In the genomic region with DNA sequence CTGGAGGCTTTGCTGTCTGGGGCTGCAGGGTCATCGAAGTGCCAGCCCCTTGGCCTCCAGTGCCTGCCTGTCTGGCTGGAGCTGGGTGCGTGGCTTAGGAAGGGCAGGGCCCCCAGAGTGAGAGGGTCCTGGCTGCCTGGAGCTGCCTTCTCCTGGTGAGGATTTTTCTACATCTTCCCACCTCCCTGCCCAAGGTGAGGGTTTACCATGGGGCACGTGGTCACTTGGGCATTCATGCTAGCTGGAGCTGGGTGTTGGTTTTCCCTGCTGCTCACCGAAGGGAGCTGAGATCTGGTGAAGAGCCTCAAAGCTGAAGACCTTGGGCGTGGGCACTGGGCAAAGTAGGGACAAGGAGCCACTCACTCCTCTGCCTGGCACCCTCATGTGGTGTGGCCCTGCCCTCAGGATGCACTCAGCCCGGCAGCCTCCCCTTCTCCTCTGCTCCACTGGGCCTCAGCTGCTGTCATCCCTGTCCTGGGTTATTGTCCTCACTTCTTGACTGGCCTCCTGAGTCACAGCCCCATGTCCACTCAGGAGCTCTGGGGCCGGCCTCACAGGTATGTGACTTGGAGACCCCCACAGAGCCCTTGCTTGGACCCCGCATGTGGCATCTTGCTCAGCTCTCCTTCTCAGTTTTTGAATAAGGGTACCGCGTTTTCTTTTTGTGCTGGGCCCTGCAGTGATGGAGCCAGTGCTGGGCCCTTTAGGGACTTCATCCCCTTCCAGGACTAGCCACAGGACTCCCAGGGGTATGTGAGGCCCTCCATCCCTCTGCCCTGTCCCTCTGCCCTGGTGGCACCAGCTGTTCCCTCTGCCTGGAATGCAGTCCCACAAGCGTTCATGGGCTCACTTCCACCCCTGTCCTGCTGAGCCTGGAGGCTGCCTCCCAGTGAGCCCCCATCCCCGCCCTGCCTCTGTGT, we compare ENCODE assay signal across 9 cellular contexts. TPM values are rescaled to one million over a fixed set of nuclear protein-coding genes. Genes with fewer than 3 reads are reported as not detected.
DNase-seq lines count a peak whose midpoint lies in the region; ATAC-seq and TF ChIP-seq lines count a peak whose summit lies in the region.
"Had no signal": no experiment of that assay in that cellular context is flagged by ENCODE, and none has a peak within 500 bp of the region (broad histone marks: within the 10 kb centered on the region; RNA-seq: fewer than 3 reads in every experiment).

No MANE protein-coding gene starts in this region.

- H3K27ac Mint-ChIP-seq in endothelial cell (ENCODE audit: unreplicated experiment) = no peak overlapping the region

- H3K27me3 Mint-ChIP-seq in endothelial cell (ENCODE audit: unreplicated experiment) = peaks cover 10% of the 10 kb centered on the region

- H3K9me3 ChIP-seq in RWPE2 (ENCODE audit: severe bottlenecking) (no peaks in the 10 kb centered on the region), osteoblast (ENCODE audit: low read depth, low read length) (no peaks in the 10 kb centered on the region)

- H3K79me2 ChIP-seq in osteoblast (ENCODE audit: insufficient read depth, low read length) = peaks cover 59% of the 10 kb centered on the region

- H3K4me1 Mint-ChIP-seq in endothelial cell (ENCODE audit: unreplicated experiment) = no peaks in the 10 kb centered on the region

- no peaks in the 10 kb centered on the region for H3K27me3 ChIP-seq in RWPE2 (ENCODE audit: insufficient read depth, poor library complexity, severe bottlenecking)
- H3K27me3 ChIP-seq in osteoblast (ENCODE audit: insufficient read depth, low read length) = peaks cover 12% of the 10 kb centered on the region

- peak; percentile 65 for DNase-seq in RWPE2 (ENCODE audit: low spot score)
- no peak for DNase-seq in fibroblast of mammary gland (ENCODE audit: low read depth)
- peak; percentile 73 for DNase-seq in osteoblast (ENCODE audit: insufficient read length, low spot score, missing footprints)
- DNase-seq in NCI-H2107 treated with DMSO at 0.1 percent for 48 hours (lab: John Stamatoyannopoulos, UW; ENCODE audit: unreplicated experiment) = no peak
- no peak for DNase-seq in endothelial cell (ENCODE audit: low spot score)
- DNase-seq in NCI-H187 treated with DMSO at 0.1 percent for 48 hours (lab: John Stamatoyannopoulos, UW) = no peak
- DNase-seq in Ammon's horn (ENCODE audit: low spot score) = no peak

- TF ChIP-seq CTCF in C4-2B (conservative IDR thresholded peaks at IDR 0.05) = no peak
- no peak for TF ChIP-seq CTCF in RWPE2 (IDR thresholded peaks at IDR 0.05; ENCODE audit: poor library complexity, severe bottlenecking)
- no peak for TF ChIP-seq CTCF in fibroblast of mammary gland (conservative IDR thresholded peaks at IDR 0.05; ENCODE audit: control insufficient read depth, insufficient read depth, low read depth, low read length)
- TF ChIP-seq CTCF in osteoblast (IDR thresholded peaks at IDR 0.05; ENCODE audit: extremely low read depth, low read depth, low read length) = no peak
- no peak for TF ChIP-seq CTCF in endothelial cell (IDR thresholded peaks at IDR 0.05; ENCODE audit: unreplicated experiment)

- H3K4me1 ChIP-seq in RWPE2 (ENCODE audit: insufficient read depth, poor library complexity, severe bottlenecking) (peaks cover 10% of the 10 kb centered on the region), osteoblast (ENCODE audit: insufficient read depth, low read length) (peaks cover 12% of the 10 kb centered on the region)

- peaks cover 6% of the 10 kb centered on the region for H3K36me3 Mint-ChIP-seq in endothelial cell (ENCODE audit: low read depth, unreplicated experiment)

- H3K9me3 Mint-ChIP-seq in endothelial cell (ENCODE audit: unreplicated experiment) = no peaks in the 10 kb centered on the region

- peak overlapping the region; percentile 90 for H3K4me2 ChIP-seq in osteoblast (ENCODE audit: insufficient read depth, low read length)

- no peak for ATAC-seq in RWPE2 (ENCODE audit: low read depth)

- no peak overlapping the region for H2AFZ ChIP-seq in osteoblast (ENCODE audit: low read length)

- peaks cover 39% of the 10 kb centered on the region for H4K20me1 ChIP-seq in osteoblast (ENCODE audit: insufficient read depth, low read length)

- H3K4me3 ChIP-seq in RWPE2 (ENCODE audit: severe bottlenecking) = peak overlapping the region; percentile 94
- peak overlapping the region; percentile 71 for H3K4me3 ChIP-seq in fibroblast of mammary gland (ENCODE audit: control insufficient read depth, low read depth, low read length)
- H3K4me3 ChIP-seq in osteoblast (ENCODE audit: insufficient read depth, low read length) = peak overlapping the region; percentile 87

- peaks cover 52% of the 10 kb centered on the region for H3K36me3 ChIP-seq in RWPE2 (ENCODE audit: low read depth)
- peaks cover 5% of the 10 kb centered on the region for H3K36me3 ChIP-seq in osteoblast (ENCODE audit: insufficient read depth, low read length)

- peak overlapping the region; percentile 86 for H3K27ac ChIP-seq in C4-2B
- H3K27ac ChIP-seq in RWPE2 (ENCODE audit: poor library complexity, severe bottlenecking) = peak overlapping the region; percentile 91
- H3K27ac ChIP-seq in osteoblast (ENCODE audit: low read depth, low read length) = peak overlapping the region; percentile 69
- H3K27ac ChIP-seq: HL-60 had no signal

- no peak overlapping the region for H3K4me3 Mint-ChIP-seq in endothelial cell (ENCODE audit: unreplicated experiment)

RNA-seq across cellular contexts. Expression of a gene that starts 1.6 kb away (rescaled TPM):
- total RNA-seq in osteoblast (17.1 and 21.0 TPM in 2 replicates), endothelial cell (ENCODE audit: unreplicated experiment) (11.3 TPM)

RNA-seq across cellular contexts. Expression of a gene that starts 58.0 kb away (rescaled TPM):
- total RNA-seq in osteoblast = not detected in 2 replicates
- 1.3 TPM for total RNA-seq in endothelial cell (ENCODE audit: unreplicated experiment)

Comparison
In these comparisons a context has a peak if more than half of its experiments do, and no peak if none do; other contexts are left out.
1. DNase-seq: peak in RWPE2 (single experiment) and osteoblast (single experiment); none in fibroblast of mammary gland (single experiment), NCI-H2107 treated with DMSO at 0.1 percent for 48 hours (single experiment), endothelial cell (single experiment), NCI-H187 treated with DMSO at 0.1 percent for 48 hours (single experiment) and Ammon's horn (single experiment).
2. Peak in every context shown above with its lines, with median percentiles within 50 percentile points of each other: H3K27ac ChIP-seq and H3K4me3 ChIP-seq.